Comparison of ENCODE assay signal across 1 cellular context in genomic region chr5:52786937-52787599, GRCh38.
TF ChIP-seq lines count a peak whose summit lies in the region.

No MANE protein-coding gene starts in this region.

TF ChIP-seq in K562, 482 proteins besides CTCF, POLR2A, EP300 and RAD21 (continued from another document):
- TF ChIP-seq PHF8 (IDR thresholded peaks at IDR 0.05; ENCODE audit: borderline replicate concordance, low read length) (no peak), ZFX (CRISPR knock-in tag; IDR thresholded peaks at IDR 0.05) (no peak)
